ENCODE assay signal across 9 cellular contexts in genomic region chr13:35475131-35475959, GRCh38. TPM values are rescaled to one million over a fixed set of nuclear protein-coding genes. Genes with fewer than 3 reads are reported as not detected.
A peak's percentile ranks its signal among the peaks of the same experiment; 100 is the strongest.
DNase-seq lines count a peak whose midpoint lies in the region; ATAC-seq and TF ChIP-seq lines count a peak whose summit lies in the region.
"Had no signal": no experiment of that assay in that cellular context is flagged by ENCODE, and none has a peak within 500 bp of the region (broad histone marks: within the 10 kb centered on the region; RNA-seq: fewer than 3 reads in every experiment).

No MANE protein-coding gene starts in this region.

- ATAC-seq in GM21723 (IDR thresholded peaks at IDR 0.05; ENCODE audit: unreplicated experiment) (peak; percentile 42), gastrocnemius medialis (peak; percentile 38 to 62), HG02852 (IDR thresholded peaks at IDR 0.05; ENCODE audit: unreplicated experiment) (no peak), HG03196 (IDR thresholded peaks at IDR 0.05; ENCODE audit: unreplicated experiment) (no peak)
- ATAC-seq in activated naive CD8-positive, alpha-beta T cell treated with anti-CD3 and anti-CD28 coated beads, Interleukin-2, amount 10 ng/mL, durations not matched to agents 7 days and 5 days (ENCODE audit: low read depth): peak; percentile 55

- no TSS peak for BruUV-seq in A673 (replicated peaks; lab: Mats Ljungman, UMichigan)

- H3K27ac Mint-ChIP-seq in activated naive CD8-positive, alpha-beta T cell treated with anti-CD3 and anti-CD28 coated beads, Interleukin-2, amount 10 ng/mL, durations not matched to agents 7 days and 5 days: peak overlapping the region; percentile 61
- H3K27ac Mint-ChIP-seq: activated naive CD4-positive, alpha-beta T cell treated with anti-CD3 and anti-CD28 coated beads, Interleukin-2, amount 50 U/mL, for 72 hours had no signal

- peaks cover 4% of the 10 kb centered on the region for H3K36me3 Mint-ChIP-seq in activated naive CD8-positive, alpha-beta T cell treated with anti-CD3 and anti-CD28 coated beads, Interleukin-2, amount 10 ng/mL, durations not matched to agents 7 days and 5 days

- CTCF ChIA-PET in A673 (lab: Charles Lee): no interaction called here

- intact Hi-C loops in A673 (cut with micrococcal nuclease; ENCODE audit: unreplicated experiment) (no loop called here), gastrocnemius medialis (cut with DNase I; ENCODE audit: low total_unique reads) (loop anchor here (5.0 kb wide), 1 partner anchor 1527 kb away; the partner anchor contains the start of gene EXOSC8)

- in situ Hi-C loops in gastrocnemius medialis (cut with MboI; ENCODE audit: low sequenced_read_pairs in 4 of 4): loop anchor here in 3 of 4 donors (10.0 kb wide), 1 partner anchor 479 kb away; no protein-coding TSS in a partner anchor

- H3K27me3 ChIP-seq in A673 (replicated peaks; ENCODE audit: insufficient read depth, low read depth, low read length, poor library complexity): no peaks in the 10 kb centered on the region
- H3K27me3 ChIP-seq in gastrocnemius medialis: no peaks in the 10 kb centered on the region

- peaks cover 47% of the 10 kb centered on the region for H3K4me1 Mint-ChIP-seq in activated naive CD8-positive, alpha-beta T cell treated with anti-CD3 and anti-CD28 coated beads, Interleukin-2, amount 10 ng/mL, durations not matched to agents 7 days and 5 days

- no peaks in the 10 kb centered on the region for H3K4me1 ChIP-seq in A673 (ENCODE audit: insufficient read depth, low read length, poor library complexity, severe bottlenecking)
- H3K4me1 ChIP-seq in gastrocnemius medialis: peaks cover 6 to 20% of the 10 kb centered on the region in 2 donors

- H3K36me3 ChIP-seq in A673 (ENCODE audit: insufficient read depth, low read length, poor library complexity, severe bottlenecking) (no peaks in the 10 kb centered on the region), gastrocnemius medialis (no peaks in the 10 kb centered on the region)

- no peak for TF ChIP-seq CTCF in A673 (conservative IDR thresholded peaks at IDR 0.05; ENCODE audit: low read depth, low read length)
- TF ChIP-seq CTCF in gastrocnemius medialis (IDR thresholded peaks at IDR 0.05 in 4 of 5, conservative IDR thresholded peaks at IDR 0.05 in 1 of 5): no peak
- TF ChIP-seq CTCF in GM10266 (IDR thresholded peaks at IDR 0.05; ENCODE audit: control insufficient read depth, insufficient read depth, low read depth, missing control alignments): no peak

- H3K4me3 ChIP-seq in A673 (ENCODE audit: low read depth, low read length, poor library complexity, severe bottlenecking): peak overlapping the region; percentile 50
- peak overlapping the region; percentile 33 for H3K4me3 ChIP-seq in iPS-11a (ENCODE audit: low read depth, low read length)
- peak overlapping the region; percentile 67 to 87 (median 76) for H3K4me3 ChIP-seq in gastrocnemius medialis

- H3K9me3 Mint-ChIP-seq in activated naive CD8-positive, alpha-beta T cell treated with anti-CD3 and anti-CD28 coated beads, Interleukin-2, amount 10 ng/mL, durations not matched to agents 7 days and 5 days: no peaks in the 10 kb centered on the region

- DNase-seq in A673 (ENCODE audit: low spot score): peak; percentile 9
- DNase-seq in activated naive CD8-positive, alpha-beta T cell treated with anti-CD3 and anti-CD28 coated beads, Interleukin-2, amount 10 ng/mL, durations not matched to agents 7 days and 5 days: peak; percentile 56
- peak; percentile 70 to 79 for DNase-seq in gastrocnemius medialis
- DNase-seq in GM10266 (ENCODE audit: extremely low spot score): no peak

- peaks cover 90% of the 10 kb centered on the region for H3K27me3 Mint-ChIP-seq in activated naive CD8-positive, alpha-beta T cell treated with anti-CD3 and anti-CD28 coated beads, Interleukin-2, amount 10 ng/mL, durations not matched to agents 7 days and 5 days

- H3K9me3 ChIP-seq in A673 (ENCODE audit: low read depth, low read length, poor library complexity, severe bottlenecking) (no peaks in the 10 kb centered on the region), gastrocnemius medialis (no peaks in the 10 kb centered on the region)

- H3K27ac ChIP-seq in A673 (ENCODE audit: low read depth, low read length, poor library complexity, severe bottlenecking) (no peak overlapping the region), gastrocnemius medialis (peak overlapping the region; percentile 86 to 95 (median 88))

- peak overlapping the region; percentile 85 for H3K4me3 Mint-ChIP-seq in activated naive CD8-positive, alpha-beta T cell treated with anti-CD3 and anti-CD28 coated beads, Interleukin-2, amount 10 ng/mL, durations not matched to agents 7 days and 5 days

- POLR2A ChIA-PET in A673 (lab: Charles Lee; ENCODE audit: low non-redundant PET): no interaction called here
- POLR2A ChIA-PET in activated naive CD8-positive, alpha-beta T cell treated with anti-CD3 and anti-CD28 coated beads, Interleukin-2, amount 10 ng/mL, durations not matched to agents 7 days and 5 days (lab: Charles Lee): interaction anchor here (1.1 kb wide), 1 partner anchor 14 kb away, joined by 3 read pairs; no protein-coding TSS in a partner anchor

- TF ChIP-seq POLR2A in gastrocnemius medialis (IDR thresholded peaks at IDR 0.05): no peak

RNA-seq across cellular contexts. Expression of gene MAB21L1, which starts 1.1 kb away (rescaled TPM):
- total RNA-seq in A673 (2021): not detected in 2 replicates
- total RNA-seq in activated naive CD8-positive, alpha-beta T cell treated with anti-CD3 and anti-CD28 coated beads, Interleukin-2, amount 10 ng/mL, durations not matched to agents 7 days and 5 days: under 1 TPM in 1 of 2 experiments, not detected in 1; 0.09 TPM
- total RNA-seq in gastrocnemius medialis: 1 to 10 TPM; 3.2 to 4.2 (median 3.5) TPM
- total RNA-seq: activated naive CD4-positive, alpha-beta T cell treated with anti-CD3 and anti-CD28 coated beads, Interleukin-2, amount 50 U/mL, for 72 hours had no signal

Comparison
In these comparisons a context has a peak if more than half of its experiments do, and no peak if none do; other contexts are left out.
1. ATAC-seq: peak in GM21723 (single experiment), activated naive CD8-positive, alpha-beta T cell treated with anti-CD3 and anti-CD28 coated beads, Interleukin-2, amount 10 ng/mL, durations not matched to agents 7 days and 5 days (single experiment) and gastrocnemius medialis (2 of 2); none in HG02852 (single experiment) and HG03196 (single experiment).
2. Peak in every context shown above with its lines, with median percentiles within 50 percentile points of each other: H3K4me3 ChIP-seq.